ENCODE assay signal across 8 cellular contexts in genomic region chr2:209368924-209369323, GRCh38. TPM values are rescaled to one million over a fixed set of nuclear protein-coding genes. Genes with fewer than 3 reads are reported as not detected.
DNase-seq lines count a peak whose midpoint lies in the region; ATAC-seq, FAIRE-seq and TF ChIP-seq lines count a peak whose summit lies in the region.
"Had no signal": no experiment of that assay in that cellular context is flagged by ENCODE, and none has a peak within 500 bp of the region (broad histone marks: within the 10 kb centered on the region; RNA-seq: fewer than 3 reads in every experiment).

No MANE protein-coding gene starts in this region.

- no peaks in the 10 kb centered on the region for H3K27me3 Mint-ChIP-seq in astrocyte (ENCODE audit: low read depth, unreplicated experiment)

- H3K9me3 ChIP-seq in astrocyte (ENCODE audit: insufficient read depth, low read depth, low read length) (no peaks in the 10 kb centered on the region), lower lobe of right lung (no peaks in the 10 kb centered on the region)

- peak; percentile 88 for FAIRE-seq in astrocyte (lab: Jason Lieb, UNC)

- H4K20me1 ChIP-seq in astrocyte (ENCODE audit: insufficient read depth, low read length), result no peaks in the 10 kb centered on the region

- peaks cover 13% of the 10 kb centered on the region for H3K9me3 Mint-ChIP-seq in astrocyte (ENCODE audit: unreplicated experiment)

- peak overlapping the region; percentile 42 for H3K9ac ChIP-seq in astrocyte (ENCODE audit: low read length)

- TF ChIP-seq CTCF in astrocyte (IDR thresholded peaks at IDR 0.05; ENCODE audit: insufficient read depth, low read depth, low read length) (no peak), lower lobe of right lung (IDR thresholded peaks at IDR 0.05) (no peak)

- H3K4me1 ChIP-seq in astrocyte (ENCODE audit: insufficient read depth, low read length), result peaks cover 22% of the 10 kb centered on the region
- no peaks in the 10 kb centered on the region for H3K4me1 ChIP-seq in lower lobe of right lung

- intact Hi-C loops in lower lobe of right lung (cut with DNase I), result no loop called here

- H3K27me3 ChIP-seq in astrocyte (ENCODE audit: insufficient read depth, low read length) (no peaks in the 10 kb centered on the region), lower lobe of right lung (ENCODE audit: low read depth) (no peaks in the 10 kb centered on the region)

- H3K27ac Mint-ChIP-seq in astrocyte (ENCODE audit: unreplicated experiment), result no peak overlapping the region
- H3K27ac Mint-ChIP-seq: nephron had no signal

- no peaks in the 10 kb centered on the region for H3K36me3 Mint-ChIP-seq in astrocyte (ENCODE audit: low read depth, unreplicated experiment)

- ATAC-seq in GM18909 (IDR thresholded peaks at IDR 0.05; ENCODE audit: poor library complexity, unreplicated experiment) (peak; percentile 89), HG03378 (IDR thresholded peaks at IDR 0.05; ENCODE audit: unreplicated experiment) (peak; percentile 95), lower lobe of right lung (peak; percentile 95 to 99)

- peaks cover 3% of the 10 kb centered on the region for H3K4me1 Mint-ChIP-seq in astrocyte (ENCODE audit: low read depth, unreplicated experiment)

- peak overlapping the region; percentile 4 for H2AFZ ChIP-seq in astrocyte (ENCODE audit: low read depth, low read length)

- H3K36me3 ChIP-seq in astrocyte (ENCODE audit: insufficient read depth, low read length) (no peaks in the 10 kb centered on the region), lower lobe of right lung (no peaks in the 10 kb centered on the region)

- peak overlapping the region; percentile 74 for H3K4me2 ChIP-seq in astrocyte (ENCODE audit: low read length)

- H3K4me3 ChIP-seq in astrocyte (ENCODE audit: insufficient read depth, low read depth, low read length) (no peak overlapping the region), lower lobe of right lung (no peak overlapping the region)

- no peak overlapping the region for H3K4me3 Mint-ChIP-seq in astrocyte (ENCODE audit: unreplicated experiment)
- H3K4me3 Mint-ChIP-seq: nephron had no signal

- DNase-seq in astrocyte (ENCODE audit: low read depth) (peak; percentile 100), lower lobe of right lung (peak; percentile 72), NCI-H1417 (lab: John Stamatoyannopoulos, UW) (no peak), hippocampal formation (lab: John Stamatoyannopoulos, UW) (no peak), iPS-NIHi7 (ENCODE audit: extremely low spot score) (no peak)

- H3K27ac ChIP-seq in astrocyte (ENCODE audit: low read depth, low read length), result peak overlapping the region; percentile 80
- no peak overlapping the region for H3K27ac ChIP-seq in lower lobe of right lung

- no peaks in the 10 kb centered on the region for H3K79me2 ChIP-seq in astrocyte (ENCODE audit: insufficient read depth, low read length)

RNA-seq across cellular contexts. Expression of gene MAP2, which starts 54.9 kb away (rescaled TPM):
- total RNA-seq in astrocyte (11.8 and 15.9 TPM in 2 replicates), lower lobe of right lung (22.6 TPM)

Comparison
In these comparisons a context has a peak if more than half of its experiments do, and no peak if none do; other contexts are left out.
1. DNase-seq: peak in astrocyte (single experiment) and lower lobe of right lung (single experiment); none in NCI-H1417 (0 of 3), hippocampal formation (0 of 2) and iPS-NIHi7 (single experiment).
2. Peak in every context shown above with its lines, with median percentiles within 50 percentile points of each other: ATAC-seq.